In genomic region chr13:24215007-24215633, GRCh38 we compare ENCODE assay signal across 10 cellular contexts. TPM values are rescaled to one million over a fixed set of nuclear protein-coding genes. Genes with fewer than 3 reads are reported as not detected.
DNase-seq lines count a peak whose midpoint lies in the region; ATAC-seq and TF ChIP-seq lines count a peak whose summit lies in the region.
"Had no signal": no experiment of that assay in that cellular context is flagged by ENCODE, and none has a peak within 500 bp of the region (broad histone marks: within the 10 kb centered on the region; RNA-seq: fewer than 3 reads in every experiment).

No MANE protein-coding gene starts in this region.

- peak; percentile 35 for ATAC-seq in stimulated activated naive CD8-positive, alpha-beta T cell treated with anti-CD3 and anti-CD28 coated beads, Interleukin-15, amount 100 ng/mL, for 72 hours
- ATAC-seq in stimulated activated naive CD8-positive, alpha-beta T cell treated with anti-CD3 and anti-CD28 coated beads, Interleukin-15, Interleukin-2, amounts not matched to agents 100 U/mL and 50 U/mL, for 24 hours: no peak
- peak; percentile 65 for ATAC-seq in HG03066 (IDR thresholded peaks at IDR 0.05; ENCODE audit: low read depth, unreplicated experiment)

- TF ChIP-seq CTCF in dorsolateral prefrontal cortex (IDR thresholded peaks at IDR 0.05 in 54 of 56, conservative IDR thresholded peaks at IDR 0.05 in 2 of 56; ENCODE audit: low read depth in 1 of 56, partially characterized antibody in 56 of 56): peak in 2 of 56 donors; percentile 22

- no peaks in the 10 kb centered on the region for H3K4me1 ChIP-seq in trophoblast cell (ENCODE audit: control insufficient read depth in 1 of 2, insufficient read depth in 2 of 2, low read length in 2 of 2)

- H3K4me3 ChIP-seq in dorsolateral prefrontal cortex: peak overlapping the region in 2 of 59 donors; percentile 9 to 19
- H3K4me3 ChIP-seq in trophoblast cell (ENCODE audit: low read depth, low read length): no peak overlapping the region

- H3K27ac Mint-ChIP-seq in stimulated activated naive CD8-positive, alpha-beta T cell treated with anti-CD3 and anti-CD28 coated beads, Interleukin-15, amount 100 ng/mL, for 72 hours: no peak overlapping the region

- H3K23ac ChIP-seq in trophoblast cell (ENCODE audit: low read length): no peak overlapping the region

- no peak overlapping the region for H2BK12ac ChIP-seq in trophoblast cell (ENCODE audit: low read length)

- WGBS in trophoblast cell (ENCODE audit: extremely low coverage, insufficient coverage, insufficient read length): no CpG with 5 or more reads among the region's 6 CpGs

- no peak overlapping the region for H4K8ac ChIP-seq in trophoblast cell (ENCODE audit: low read depth, low read length)

- peaks cover 2% of the 10 kb centered on the region for H3K79me2 ChIP-seq in trophoblast cell (ENCODE audit: control insufficient read depth, insufficient read depth, low read length, poor library complexity)

- peak overlapping the region; percentile 3 to 93 (median 84) for H3K27ac ChIP-seq in dorsolateral prefrontal cortex
- H3K27ac ChIP-seq in trophoblast cell (ENCODE audit: low read depth, low read length): no peak overlapping the region
- H3K27ac ChIP-seq: WERI-Rb-1 had no signal

- H2AK5ac ChIP-seq in trophoblast cell (ENCODE audit: low read length): no peak overlapping the region

- no peaks in the 10 kb centered on the region for H3K9me3 Mint-ChIP-seq in stimulated activated naive CD8-positive, alpha-beta T cell treated with anti-CD3 and anti-CD28 coated beads, Interleukin-15, amount 100 ng/mL, for 72 hours

- no peak overlapping the region for H2BK120ac ChIP-seq in trophoblast cell (ENCODE audit: insufficient read depth, low read length, poor library complexity)

- H2BK5ac ChIP-seq in trophoblast cell (ENCODE audit: low read depth, low read length, poor library complexity): no peak overlapping the region

- H3K79me1 ChIP-seq in trophoblast cell (ENCODE audit: low read length): no peaks in the 10 kb centered on the region

- H3K36me3 ChIP-seq in trophoblast cell (ENCODE audit: control insufficient read depth in 1 of 2, insufficient read depth in 2 of 2, low read length in 2 of 2): no peaks in the 10 kb centered on the region
- H3K36me3 ChIP-seq: WERI-Rb-1 had no signal

- intact Hi-C loops in dorsolateral prefrontal cortex (cut with DNase I): loop anchor here in 1 of 2 donors (5.0 kb wide), 2 partner anchors 53 to 163 kb away; partner anchors contain the start of gene SPATA13

- no peak overlapping the region for H3K4me3 Mint-ChIP-seq in stimulated activated naive CD8-positive, alpha-beta T cell treated with anti-CD3 and anti-CD28 coated beads, Interleukin-15, amount 100 ng/mL, for 72 hours

- no peaks in the 10 kb centered on the region for H3K27me3 ChIP-seq in dorsolateral prefrontal cortex
- no peaks in the 10 kb centered on the region for H3K27me3 ChIP-seq in trophoblast cell (ENCODE audit: insufficient read depth, low read length)

- H3K9me3 ChIP-seq in trophoblast cell (ENCODE audit: insufficient read depth, low read depth, low read length): peaks cover 1% of the 10 kb centered on the region

- H4K91ac ChIP-seq in trophoblast cell (ENCODE audit: low read depth, low read length): no peak overlapping the region

- peaks cover 58% of the 10 kb centered on the region for H3K4me1 Mint-ChIP-seq in stimulated activated naive CD8-positive, alpha-beta T cell treated with anti-CD3 and anti-CD28 coated beads, Interleukin-15, amount 100 ng/mL, for 72 hours

- H3K9ac ChIP-seq in trophoblast cell (ENCODE audit: low read length): no peak overlapping the region

- no peak overlapping the region for H3K4me2 ChIP-seq in trophoblast cell (ENCODE audit: low read length)

- no peak overlapping the region for H2AFZ ChIP-seq in trophoblast cell (ENCODE audit: insufficient read depth, low read length, poor library complexity)

- no peaks in the 10 kb centered on the region for H3K27me3 Mint-ChIP-seq in stimulated activated naive CD8-positive, alpha-beta T cell treated with anti-CD3 and anti-CD28 coated beads, Interleukin-15, amount 100 ng/mL, for 72 hours

- no peak overlapping the region for H3K14ac ChIP-seq in trophoblast cell (ENCODE audit: low read length)

- H3K4ac ChIP-seq in trophoblast cell (ENCODE audit: low read depth, low read length): no peak overlapping the region

- H3K18ac ChIP-seq in trophoblast cell (ENCODE audit: low read length): no peak overlapping the region

- H4K12ac ChIP-seq in trophoblast cell (ENCODE audit: low read depth, low read length): no peak overlapping the region

- DNase-seq in stimulated activated naive CD8-positive, alpha-beta T cell treated with anti-CD3 and anti-CD28 coated beads, Interleukin-15, amount 100 ng/mL, for 72 hours: no peak
- DNase-seq in stimulated activated naive CD8-positive, alpha-beta T cell treated with anti-CD3 and anti-CD28 coated beads, Interleukin-15, Interleukin-2, amounts not matched to agents 100 U/mL and 50 U/mL, for 24 hours: no peak
- DNase-seq in dorsolateral prefrontal cortex (no peak), trophoblast cell (no peak), HK-2 (ENCODE audit: unreplicated experiment) (no peak), islet precursor cell (no peak)
- no peak for DNase-seq in activated naive CD4-positive, alpha-beta T cell treated with Interleukin-2 at 50 U/mL for 16 hours
- DNase-seq: activated gamma-delta T cell treated with Interleukin-2 at 50 U/mL for 16 hours, WERI-Rb-1 had no signal

RNA-seq across cellular contexts. Expression of gene SPATA13, which starts 54.6 kb away (rescaled TPM):
- total RNA-seq in dorsolateral prefrontal cortex: 100 to 1,000 TPM in 2 of 120 experiments, 10 to 100 TPM in 118; 12.1 to 112 (median 36.5) TPM
- polyA plus RNA-seq in trophoblast cell (2013): 15.9 and 16.9 TPM in 2 replicates
